Comparison of ENCODE assay signal across 2 cellular contexts in genomic region chr19:39941615-39942507, GRCh38.
TF ChIP-seq lines count a peak whose summit lies in the region.

No MANE protein-coding gene starts in this region.

TF ChIP-seq in liver, 16 proteins besides CTCF, POLR2A, EP300 and RAD21:
- TF ChIP-seq REST (IDR thresholded peaks at IDR 0.05), result no peak
- peak; percentile 11 for TF ChIP-seq SP1 (IDR thresholded peaks at IDR 0.05)
- TF ChIP-seq TAF1 (conservative IDR thresholded peaks at IDR 0.05), result no peak
- TF ChIP-seq FOXA1 (IDR thresholded peaks at IDR 0.05), result no peak

TF ChIP-seq in HepG2, 621 proteins besides CTCF, POLR2A, EP300 and RAD21:
- no peak for TF ChIP-seq ZFP91 (CRISPR knock-in tag; IDR thresholded peaks at IDR 0.05; ENCODE audit: borderline replicate concordance)
- TF ChIP-seq, protein P1, sequence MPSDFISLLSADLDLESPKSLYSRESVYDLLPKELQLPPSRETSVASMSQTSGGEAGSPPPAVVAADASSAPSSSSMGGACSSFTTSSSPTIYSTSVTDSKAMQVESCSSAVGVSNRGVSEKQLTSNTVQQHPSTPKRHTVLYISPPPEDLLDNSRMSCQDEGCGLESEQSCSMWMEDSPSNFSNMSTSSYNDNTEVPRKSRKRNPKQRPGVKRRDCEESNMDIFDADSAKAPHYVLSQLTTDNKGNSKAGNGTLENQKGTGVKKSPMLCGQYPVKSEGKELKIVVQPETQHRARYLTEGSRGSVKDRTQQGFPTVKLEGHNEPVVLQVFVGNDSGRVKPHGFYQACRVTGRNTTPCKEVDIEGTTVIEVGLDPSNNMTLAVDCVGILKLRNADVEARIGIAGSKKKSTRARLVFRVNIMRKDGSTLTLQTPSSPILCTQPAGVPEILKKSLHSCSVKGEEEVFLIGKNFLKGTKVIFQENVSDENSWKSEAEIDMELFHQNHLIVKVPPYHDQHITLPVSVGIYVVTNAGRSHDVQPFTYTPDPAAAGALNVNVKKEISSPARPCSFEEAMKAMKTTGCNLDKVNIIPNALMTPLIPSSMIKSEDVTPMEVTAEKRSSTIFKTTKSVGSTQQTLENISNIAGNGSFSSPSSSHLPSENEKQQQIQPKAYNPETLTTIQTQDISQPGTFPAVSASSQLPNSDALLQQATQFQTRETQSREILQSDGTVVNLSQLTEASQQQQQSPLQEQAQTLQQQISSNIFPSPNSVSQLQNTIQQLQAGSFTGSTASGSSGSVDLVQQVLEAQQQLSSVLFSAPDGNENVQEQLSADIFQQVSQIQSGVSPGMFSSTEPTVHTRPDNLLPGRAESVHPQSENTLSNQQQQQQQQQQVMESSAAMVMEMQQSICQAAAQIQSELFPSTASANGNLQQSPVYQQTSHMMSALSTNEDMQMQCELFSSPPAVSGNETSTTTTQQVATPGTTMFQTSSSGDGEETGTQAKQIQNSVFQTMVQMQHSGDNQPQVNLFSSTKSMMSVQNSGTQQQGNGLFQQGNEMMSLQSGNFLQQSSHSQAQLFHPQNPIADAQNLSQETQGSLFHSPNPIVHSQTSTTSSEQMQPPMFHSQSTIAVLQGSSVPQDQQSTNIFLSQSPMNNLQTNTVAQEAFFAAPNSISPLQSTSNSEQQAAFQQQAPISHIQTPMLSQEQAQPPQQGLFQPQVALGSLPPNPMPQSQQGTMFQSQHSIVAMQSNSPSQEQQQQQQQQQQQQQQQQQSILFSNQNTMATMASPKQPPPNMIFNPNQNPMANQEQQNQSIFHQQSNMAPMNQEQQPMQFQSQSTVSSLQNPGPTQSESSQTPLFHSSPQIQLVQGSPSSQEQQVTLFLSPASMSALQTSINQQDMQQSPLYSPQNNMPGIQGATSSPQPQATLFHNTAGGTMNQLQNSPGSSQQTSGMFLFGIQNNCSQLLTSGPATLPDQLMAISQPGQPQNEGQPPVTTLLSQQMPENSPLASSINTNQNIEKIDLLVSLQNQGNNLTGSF (CRISPR knock-in tag; IDR thresholded peaks at IDR 0.05), result no peak
- TF ChIP-seq ZNF44 (CRISPR knock-in tag; IDR thresholded peaks at IDR 0.05), result no peak
- no peak for TF ChIP-seq HDAC2 (CRISPR knock-in tag; IDR thresholded peaks at IDR 0.05)
- TF ChIP-seq, protein P2, sequence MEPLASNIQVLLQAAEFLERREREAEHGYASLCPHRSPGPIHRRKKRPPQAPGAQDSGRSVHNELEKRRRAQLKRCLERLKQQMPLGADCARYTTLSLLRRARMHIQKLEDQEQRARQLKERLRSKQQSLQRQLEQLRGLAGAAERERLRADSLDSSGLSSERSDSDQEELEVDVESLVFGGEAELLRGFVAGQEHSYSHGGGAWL (CRISPR knock-in tag; IDR thresholded peaks at IDR 0.05), result no peak
- no peak for TF ChIP-seq ZNF17 (CRISPR knock-in tag; IDR thresholded peaks at IDR 0.05)
- TF ChIP-seq SMARCE1 (IDR thresholded peaks at IDR 0.05; ENCODE audit: borderline replicate concordance), result no peak
- no peak for TF ChIP-seq ZFAT (CRISPR knock-in tag; conservative IDR thresholded peaks at IDR 0.05)
- no peak for TF ChIP-seq FOXK2 (IDR thresholded peaks at IDR 0.05)
- TF ChIP-seq ZNF761 (CRISPR knock-in tag; conservative IDR thresholded peaks at IDR 0.05), result no peak
- TF ChIP-seq FOXO1 (CRISPR knock-in tag; IDR thresholded peaks at IDR 0.05), result no peak
- TF ChIP-seq ZNF446 (CRISPR knock-in tag; IDR thresholded peaks at IDR 0.05), result no peak
- no peak for TF ChIP-seq ZNF782 (CRISPR knock-in tag; IDR thresholded peaks at IDR 0.05; ENCODE audit: borderline replicate concordance)
- no peak for TF ChIP-seq RXRA (CRISPR knock-in tag; IDR thresholded peaks at IDR 0.05)
- no peak for TF ChIP-seq PRDM15 (CRISPR knock-in tag; IDR thresholded peaks at IDR 0.05)
- no peak for TF ChIP-seq HMGXB3 (CRISPR knock-in tag; IDR thresholded peaks at IDR 0.05; ENCODE audit: borderline replicate concordance)
- TF ChIP-seq MAZ (IDR thresholded peaks at IDR 0.05; ENCODE audit: borderline replicate concordance, low read depth, low read length), result no peak
- no peak for TF ChIP-seq MAZ (CRISPR knock-in tag; IDR thresholded peaks at IDR 0.05; ENCODE audit: low read depth)
- TF ChIP-seq ADNP (CRISPR knock-in tag; IDR thresholded peaks at IDR 0.05), result no peak
- TF ChIP-seq ZBTB20 (CRISPR knock-in tag; IDR thresholded peaks at IDR 0.05; ENCODE audit: borderline replicate concordance, low read depth), result no peak
